Comparison of ENCODE assay signal across 8 cellular contexts in the genomic region with DNA sequence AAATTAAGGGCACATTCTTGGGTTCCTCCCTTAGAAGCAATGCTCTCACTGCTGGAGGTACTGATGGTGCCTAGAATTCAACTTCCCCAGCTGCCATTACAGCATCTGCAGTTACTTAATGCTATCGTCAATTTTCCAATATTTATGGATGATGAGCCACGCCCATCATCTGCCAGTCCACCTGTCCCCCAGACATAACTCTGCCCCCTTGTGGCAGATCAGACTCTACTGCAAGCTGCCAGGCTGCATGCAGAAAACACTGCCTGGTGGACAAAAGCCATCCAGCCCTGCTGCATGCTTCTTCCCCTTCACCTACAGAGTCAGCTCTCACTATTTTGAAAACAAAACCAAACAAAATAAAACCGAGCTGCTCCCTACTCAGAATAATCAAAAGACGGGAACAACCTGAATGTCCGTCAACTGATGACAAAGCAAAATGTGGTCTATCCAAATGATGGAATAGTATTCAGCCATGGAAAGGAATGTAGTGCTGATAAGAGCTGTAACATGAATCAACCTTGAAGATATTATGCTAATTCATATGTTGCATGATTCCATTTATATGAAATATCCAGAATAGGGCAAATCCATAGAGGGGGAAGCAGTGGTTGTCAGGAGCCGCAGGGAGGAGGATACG.
DNase-seq lines count a peak whose midpoint lies in the region; ATAC-seq and TF ChIP-seq lines count a peak whose summit lies in the region.

No MANE protein-coding gene starts in this region.

- CTCF ChIA-PET in CD4-positive, alpha-beta T cell (lab: Charles Lee): interaction anchor here (0.8 to 1.1 kb wide), 2 partner anchors 67 to 116 kb away, joined by 3 read pairs; a partner anchor contains a TSS
- CTCF ChIA-PET in activated CD8-positive, alpha-beta T cell treated with anti-CD3 and anti-CD28 coated beads, Interleukin-2, amount 10 ng/mL, durations not matched to agents 7 days and 5 days (lab: Charles Lee): interaction anchor here (0.6 to 4.3 kb wide), 18 partner anchors 9 to 390 kb away, joined by 3 to 24 read pairs (median 5); no protein-coding TSS in a partner anchor

- intact Hi-C loops in CD4-positive, alpha-beta T cell (cut with DNase I, micrococcal nuclease): loop anchor here (5.0 to 10.0 kb wide), 2 partner anchors 63 to 114 kb away; no protein-coding TSS in a partner anchor
- intact Hi-C loops in testis (cut with DNase I; ENCODE audit: low total_unique reads): loop anchor here (10.0 kb wide), 1 partner anchor 56 kb away; no protein-coding TSS in a partner anchor

- H3K4me1 Mint-ChIP-seq in CD4-positive, alpha-beta T cell (ENCODE audit: low read depth): peaks cover 55% of the 10 kb centered on the region
- H3K4me1 Mint-ChIP-seq in activated CD8-positive, alpha-beta T cell treated with anti-CD3 and anti-CD28 coated beads, Interleukin-2, amount 10 ng/mL, durations not matched to agents 7 days and 5 days (ENCODE audit: low read depth): peaks cover 5% of the 10 kb centered on the region

- no peak overlapping the region for H3K4me3 Mint-ChIP-seq in CD4-positive, alpha-beta T cell
- no peak overlapping the region for H3K4me3 Mint-ChIP-seq in activated CD8-positive, alpha-beta T cell treated with anti-CD3 and anti-CD28 coated beads, Interleukin-2, amount 10 ng/mL, durations not matched to agents 7 days and 5 days

- DNase-seq in CD4-positive, alpha-beta T cell: peak in 2 of 10 experiments; percentile 5
- DNase-seq in NCI-H446 (lab: John Stamatoyannopoulos, UW) (peak; percentile 45 to 79), iPS-NIHi7 (ENCODE audit: extremely low spot score) (peak; percentile 80), testis (peak; percentile 40), foreskin melanocyte (no peak)
- DNase-seq in activated CD8-positive, alpha-beta T cell treated with anti-CD3 and anti-CD28 coated beads, Interleukin-2, amount 10 ng/mL, durations not matched to agents 7 days and 5 days: peak; percentile 58

- TF ChIP-seq POLR2A in testis (IDR thresholded peaks at IDR 0.05): no peak

- no peak for ATAC-seq in CD4-positive, alpha-beta T cell (ENCODE audit: poor library complexity)
- ATAC-seq in GM18520 (IDR thresholded peaks at IDR 0.05; ENCODE audit: unreplicated experiment): peak; percentile 76
- ATAC-seq in HG02943 (IDR thresholded peaks at IDR 0.05; ENCODE audit: low read depth, unreplicated experiment): peak; percentile 56
- ATAC-seq in activated CD8-positive, alpha-beta T cell treated with anti-CD3 and anti-CD28 coated beads, Interleukin-2, amount 10 ng/mL, durations not matched to agents 7 days and 5 days: peak; percentile 64

- no peak overlapping the region for H3K27ac ChIP-seq in CD4-positive, alpha-beta T cell (ENCODE audit: low read depth, low read length)
- no peak overlapping the region for H3K27ac ChIP-seq in testis

- H3K4me1 ChIP-seq in testis: no peaks in the 10 kb centered on the region

- POLR2A ChIA-PET in CD4-positive, alpha-beta T cell (lab: Charles Lee): no interaction called here
- POLR2A ChIA-PET in activated CD8-positive, alpha-beta T cell treated with anti-CD3 and anti-CD28 coated beads, Interleukin-2, amount 10 ng/mL, durations not matched to agents 7 days and 5 days (lab: Charles Lee): no interaction called here

- no peaks in the 10 kb centered on the region for H3K36me3 ChIP-seq in testis (ENCODE audit: low read depth, missing control alignments)

- no peak overlapping the region for H3K27ac Mint-ChIP-seq in CD4-positive, alpha-beta T cell
- no peak overlapping the region for H3K27ac Mint-ChIP-seq in activated CD8-positive, alpha-beta T cell treated with anti-CD3 and anti-CD28 coated beads, Interleukin-2, amount 10 ng/mL, durations not matched to agents 7 days and 5 days

- no peaks in the 10 kb centered on the region for H3K27me3 ChIP-seq in CD4-positive, alpha-beta T cell (ENCODE audit: control insufficient read depth, insufficient read depth, low read length)
- no peaks in the 10 kb centered on the region for H3K27me3 ChIP-seq in testis

- no peak overlapping the region for H3K4me3 ChIP-seq in testis

- H3K36me3 Mint-ChIP-seq in CD4-positive, alpha-beta T cell (ENCODE audit: low read depth): peaks cover 16% of the 10 kb centered on the region
- no peaks in the 10 kb centered on the region for H3K36me3 Mint-ChIP-seq in activated CD8-positive, alpha-beta T cell treated with anti-CD3 and anti-CD28 coated beads, Interleukin-2, amount 10 ng/mL, durations not matched to agents 7 days and 5 days (ENCODE audit: low read depth)

- H3K9me3 ChIP-seq in CD4-positive, alpha-beta T cell (ENCODE audit: control insufficient read depth, low read length): no peaks in the 10 kb centered on the region
- no peaks in the 10 kb centered on the region for H3K9me3 ChIP-seq in testis

- 71 to 72% methylated on average over 7 of the region's 7 CpGs for WGBS in testis, 2 donors

- peak; percentile 47 for TF ChIP-seq CTCF in CD4-positive, alpha-beta T cell (IDR thresholded peaks at IDR 0.05)
- peak in 2 of 3 experiments; percentile 31 to 55 for TF ChIP-seq CTCF in testis (IDR thresholded peaks at IDR 0.05)

- H3K9me3 Mint-ChIP-seq in CD4-positive, alpha-beta T cell: no peaks in the 10 kb centered on the region
- H3K9me3 Mint-ChIP-seq in activated CD8-positive, alpha-beta T cell treated with anti-CD3 and anti-CD28 coated beads, Interleukin-2, amount 10 ng/mL, durations not matched to agents 7 days and 5 days (ENCODE audit: insufficient read depth): no peaks in the 10 kb centered on the region

- no peaks in the 10 kb centered on the region for H3K27me3 Mint-ChIP-seq in CD4-positive, alpha-beta T cell
- H3K27me3 Mint-ChIP-seq in activated CD8-positive, alpha-beta T cell treated with anti-CD3 and anti-CD28 coated beads, Interleukin-2, amount 10 ng/mL, durations not matched to agents 7 days and 5 days (ENCODE audit: low read depth): no peaks in the 10 kb centered on the region
